1 cellular context compared by ENCODE assay signal in genomic region chr11:68020575-68020974, GRCh38.
TF ChIP-seq lines count a peak whose summit lies in the region.

No MANE protein-coding gene starts in this region.

TF ChIP-seq in K562, 482 proteins besides CTCF, POLR2A, EP300 and RAD21:
- TF ChIP-seq ZNF551 (CRISPR knock-in tag; IDR thresholded peaks at IDR 0.05) (no peak), NFRKB (IDR thresholded peaks at IDR 0.05; ENCODE audit: low read depth) (no peak), L3MBTL2 (IDR thresholded peaks at IDR 0.05) (peak; percentile 23; the same call in 1 of the 2 replicates), ZNF133 (CRISPR knock-in tag; IDR thresholded peaks at IDR 0.05) (no peak), CBX8 (IDR thresholded peaks at IDR 0.05; ENCODE audit: borderline replicate concordance, extremely low read depth, low read depth, low read length, poor library complexity, severe bottlenecking) (no peak), LARP7 (IDR thresholded peaks at IDR 0.05) (no peak), ZNF764 (CRISPR knock-in tag; IDR thresholded peaks at IDR 0.05; ENCODE audit: low read depth) (no peak)
- TF ChIP-seq, protein P1, sequence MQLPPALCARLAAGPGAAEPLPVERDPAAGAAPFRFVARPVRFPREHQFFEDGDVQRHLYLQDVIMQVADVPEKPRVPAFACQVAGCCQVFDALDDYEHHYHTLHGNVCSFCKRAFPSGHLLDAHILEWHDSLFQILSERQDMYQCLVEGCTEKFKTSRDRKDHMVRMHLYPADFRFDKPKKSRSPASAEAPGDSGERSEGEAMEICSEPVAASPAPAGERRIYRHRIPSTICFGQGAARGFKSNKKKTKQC (CRISPR knock-in tag; IDR thresholded peaks at IDR 0.05), result no peak
